ENCODE assay signal across 1 cellular context in genomic region chr18:74266161-74266560, GRCh38.
A peak's percentile ranks its signal among the peaks of the same experiment; 100 is the strongest.
TF ChIP-seq lines count a peak whose summit lies in the region.

No MANE protein-coding gene starts in this region.

TF ChIP-seq in liver, 16 proteins besides CTCF, POLR2A, EP300 and RAD21 (continued from another document):
- TF ChIP-seq, protein P1, sequence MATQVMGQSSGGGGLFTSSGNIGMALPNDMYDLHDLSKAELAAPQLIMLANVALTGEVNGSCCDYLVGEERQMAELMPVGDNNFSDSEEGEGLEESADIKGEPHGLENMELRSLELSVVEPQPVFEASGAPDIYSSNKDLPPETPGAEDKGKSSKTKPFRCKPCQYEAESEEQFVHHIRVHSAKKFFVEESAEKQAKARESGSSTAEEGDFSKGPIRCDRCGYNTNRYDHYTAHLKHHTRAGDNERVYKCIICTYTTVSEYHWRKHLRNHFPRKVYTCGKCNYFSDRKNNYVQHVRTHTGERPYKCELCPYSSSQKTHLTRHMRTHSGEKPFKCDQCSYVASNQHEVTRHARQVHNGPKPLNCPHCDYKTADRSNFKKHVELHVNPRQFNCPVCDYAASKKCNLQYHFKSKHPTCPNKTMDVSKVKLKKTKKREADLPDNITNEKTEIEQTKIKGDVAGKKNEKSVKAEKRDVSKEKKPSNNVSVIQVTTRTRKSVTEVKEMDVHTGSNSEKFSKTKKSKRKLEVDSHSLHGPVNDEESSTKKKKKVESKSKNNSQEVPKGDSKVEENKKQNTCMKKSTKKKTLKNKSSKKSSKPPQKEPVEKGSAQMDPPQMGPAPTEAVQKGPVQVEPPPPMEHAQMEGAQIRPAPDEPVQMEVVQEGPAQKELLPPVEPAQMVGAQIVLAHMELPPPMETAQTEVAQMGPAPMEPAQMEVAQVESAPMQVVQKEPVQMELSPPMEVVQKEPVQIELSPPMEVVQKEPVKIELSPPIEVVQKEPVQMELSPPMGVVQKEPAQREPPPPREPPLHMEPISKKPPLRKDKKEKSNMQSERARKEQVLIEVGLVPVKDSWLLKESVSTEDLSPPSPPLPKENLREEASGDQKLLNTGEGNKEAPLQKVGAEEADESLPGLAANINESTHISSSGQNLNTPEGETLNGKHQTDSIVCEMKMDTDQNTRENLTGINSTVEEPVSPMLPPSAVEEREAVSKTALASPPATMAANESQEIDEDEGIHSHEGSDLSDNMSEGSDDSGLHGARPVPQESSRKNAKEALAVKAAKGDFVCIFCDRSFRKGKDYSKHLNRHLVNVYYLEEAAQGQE (IDR thresholded peaks at IDR 0.05) = peak; percentile 41
- TF ChIP-seq MAX (IDR thresholded peaks at IDR 0.05) (no peak), HNF4G (IDR thresholded peaks at IDR 0.05) (peak; percentile 53), RXRA (IDR thresholded peaks at IDR 0.05) (peak; percentile 73 to 77), JUND (IDR thresholded peaks at IDR 0.05) (peak; percentile 63 to 78)
